26 cellular contexts compared by ENCODE assay signal in genomic region chr18:23063502-23063901, GRCh38.
DNase-seq lines count a peak whose midpoint lies in the region; ATAC-seq, FAIRE-seq and TF ChIP-seq lines count a peak whose summit lies in the region.
"Had no signal": no experiment of that assay in that cellular context is flagged by ENCODE, and none has a peak within 500 bp of the region (broad histone marks: within the 10 kb centered on the region; RNA-seq: fewer than 3 reads in every experiment).

No MANE protein-coding gene starts in this region.

- no peak for TF ChIP-seq POLR2A in K562 (conservative IDR thresholded peaks at IDR 0.05)

- WGBS in K562 (ENCODE audit: insufficient coverage, low coverage, missing lambda C conversion rate), result 1% methylated on average over 6 of the region's 6 CpGs

- no peaks in the 10 kb centered on the region; the same call in 1 of the 2 replicates for H3K27me3 Mint-ChIP-seq in HFFc6 (ENCODE audit: insufficient read depth)
- no peaks in the 10 kb centered on the region for H3K27me3 Mint-ChIP-seq in activated naive CD4-positive, alpha-beta T cell treated with anti-CD3 and anti-CD28 coated beads for 36 hours (ENCODE audit: low read depth)
- H3K27me3 Mint-ChIP-seq: CD4-positive, alpha-beta memory T cell had no signal

- in situ Hi-C loops in K562 (cut with MboI), result no loop called here

- H3K4me2 ChIP-seq in K562 (ENCODE audit: insufficient read depth, low read length), result no peak overlapping the region
- H3K4me2 ChIP-seq: BLaER1 had no signal

- H4K20me1 ChIP-seq in K562 (replicated peaks; ENCODE audit: control insufficient read depth, insufficient read depth, low read length), result no peaks in the 10 kb centered on the region
- H4K20me1 ChIP-seq: BLaER1 had no signal

- no peak overlapping the region for H3K4me3 ChIP-seq in HEK293 (ENCODE audit: low read depth, low read length)
- H3K4me3 ChIP-seq in K562, result no peak overlapping the region
- H3K4me3 ChIP-seq: BLaER1 had no signal

- no peaks in the 10 kb centered on the region for H3K36me3 ChIP-seq in HEK293 (ENCODE audit: control insufficient read depth in 2 of 2, insufficient read depth in 1 of 2, low read length in 2 of 2)
- no peaks in the 10 kb centered on the region for H3K36me3 ChIP-seq in K562 (ENCODE audit: control insufficient read depth, insufficient read depth, low read length)
- H3K36me3 ChIP-seq: BE2C, BLaER1 had no signal

- no peak overlapping the region for H3K27ac Mint-ChIP-seq in HFFc6
- H3K27ac Mint-ChIP-seq in activated naive CD4-positive, alpha-beta T cell treated with anti-CD3 and anti-CD28 coated beads for 36 hours, result no peak overlapping the region
- H3K27ac Mint-ChIP-seq: CD14-positive monocyte; CD4-positive, alpha-beta memory T cell; CD4-positive, CD25-positive, alpha-beta regulatory T cell; CD8-positive, alpha-beta memory T cell had no signal

- H3K4me1 ChIP-seq in HEK293 (ENCODE audit: control insufficient read depth, insufficient read depth, low read length) (no peaks in the 10 kb centered on the region), K562 (replicated peaks in 1 of 2; ENCODE audit: control insufficient read depth in 2 of 2, insufficient read depth in 2 of 2, low read length in 2 of 2) (no peaks in the 10 kb centered on the region)
- H3K4me1 ChIP-seq: BE2C had no signal

- no peak for TF ChIP-seq EP300 in K562 (IDR thresholded peaks at IDR 0.05; ENCODE audit: low read length)

- POLR2A ChIA-PET in HEK293 (lab: Yijun Ruan, JAX), result no interaction called here
- POLR2A ChIA-PET in K562 (lab: Yijun Ruan, JAX), result no interaction called here

- peaks cover 9% of the 10 kb centered on the region for H3K36me3 Mint-ChIP-seq in HFFc6 (ENCODE audit: low read depth)
- H3K36me3 Mint-ChIP-seq in activated naive CD4-positive, alpha-beta T cell treated with anti-CD3 and anti-CD28 coated beads for 36 hours (ENCODE audit: low read depth), result no peaks in the 10 kb centered on the region
- H3K36me3 Mint-ChIP-seq: CD14-positive monocyte; CD4-positive, alpha-beta memory T cell had no signal

- peak overlapping the region; percentile 1; the same call in 1 of the 2 replicates for H3K4me3 Mint-ChIP-seq in HFFc6
- H3K4me3 Mint-ChIP-seq in activated naive CD4-positive, alpha-beta T cell treated with anti-CD3 and anti-CD28 coated beads for 36 hours, result no peak overlapping the region
- H3K4me3 Mint-ChIP-seq: CD14-positive monocyte; CD4-positive, alpha-beta memory T cell; CD8-positive, alpha-beta memory T cell had no signal

- no peak for DNase-seq in HFFc6
- no peak for DNase-seq in K562 (ENCODE audit: extremely low read depth in 1 of 4, low spot score in 3 of 4)
- no peak for DNase-seq in activated naive CD4-positive, alpha-beta T cell treated with anti-CD3 and anti-CD28 coated beads for 36 hours
- DNase-seq in GM03348 (ENCODE audit: low spot score), result no peak
- DNase-seq: 8988T; ACHN; BE2C; C1 segment of cervical spinal cord; CD4-positive, alpha-beta memory T cell; CD4-positive, CD25-positive, alpha-beta regulatory T cell; CD8-positive, alpha-beta memory T cell; COR-L47; DMS 273 treated with DMSO at 0.1 percent for 48 hours; DMS153; DMS53; DMS79; DND-41; EL; GDM1 had no signal

- H3K9me3 ChIP-seq in HEK293 (ENCODE audit: control insufficient read depth, insufficient read depth, low read depth, low read length) (no peaks in the 10 kb centered on the region), K562 (replicated peaks; ENCODE audit: control insufficient read depth, insufficient read depth, low read depth, low read length) (peaks cover 4% of the 10 kb centered on the region; the same call in 1 of the 2 replicates)
- H3K9me3 ChIP-seq: BE2C had no signal

- H3K9me3 Mint-ChIP-seq in HFFc6, result peaks cover 5% of the 10 kb centered on the region
- peaks cover 9% of the 10 kb centered on the region for H3K9me3 Mint-ChIP-seq in activated naive CD4-positive, alpha-beta T cell treated with anti-CD3 and anti-CD28 coated beads for 36 hours

- CTCF ChIA-PET in HEK293 (lab: Yijun Ruan, JAX) (interaction anchor here (0.9 to 1.6 kb wide), 3 partner anchors 9 to 316 kb away, joined by 4 to 8 read pairs (median 7); no protein-coding TSS in a partner anchor), K562 (lab: Yijun Ruan, JAX; ENCODE audit: low intra/inter-chr PET ratio) (no interaction called here)
- CTCF ChIA-PET in activated naive CD4-positive, alpha-beta T cell treated with anti-CD3 and anti-CD28 coated beads for 36 hours (lab: Charles Lee), result no interaction called here

- H3K27me3 ChIP-seq in K562 (ENCODE audit: control insufficient read depth in 2 of 2, insufficient read depth in 2 of 2, low read length in 2 of 2), result peaks cover 11 to 16% of the 10 kb centered on the region in 2 experiments; a peak in 4 of 5 replicates
- H3K27me3 ChIP-seq: BE2C, BLaER1 had no signal

- peaks cover 45% of the 10 kb centered on the region for H3K4me1 Mint-ChIP-seq in HFFc6 (ENCODE audit: low read depth)
- H3K4me1 Mint-ChIP-seq in activated naive CD4-positive, alpha-beta T cell treated with anti-CD3 and anti-CD28 coated beads for 36 hours (ENCODE audit: low read depth), result peaks cover 10% of the 10 kb centered on the region

- ATAC-seq in K562 (no peak), GM19351 (IDR thresholded peaks at IDR 0.05; ENCODE audit: unreplicated experiment) (no peak)

- no peak for TF ChIP-seq CTCF in HEK293 (tag by site-specific recombination; IDR thresholded peaks at IDR 0.05)
- TF ChIP-seq CTCF in HFFc6 (IDR thresholded peaks at IDR 0.05), result no peak
- no peak for TF ChIP-seq CTCF in K562 (IDR thresholded peaks at IDR 0.05 in 2 of 3, conservative IDR thresholded peaks at IDR 0.05 in 1 of 3; ENCODE audit: insufficient read depth in 2 of 3, low read depth in 1 of 3, low read length in 3 of 3)

- no peak overlapping the region for H2AFZ ChIP-seq in K562 (ENCODE audit: low read depth, low read length)

- no peaks in the 10 kb centered on the region for H3K79me2 ChIP-seq in K562 (ENCODE audit: control insufficient read depth, insufficient read depth, low read length)

- no peak overlapping the region for H3K27ac ChIP-seq in HEK293 (ENCODE audit: extremely low read depth, low read depth, low read length)
- H3K27ac ChIP-seq in K562 (ENCODE audit: extremely low read depth, low read depth, low read length), result no peak overlapping the region
- H3K27ac ChIP-seq: BLaER1 had no signal

- BruUV-seq in K562 (replicated peaks; lab: Mats Ljungman, UMichigan), result no TSS peak

- intact Hi-C loops in K562 (cut with micrococcal nuclease), result no loop called here
- intact Hi-C loops in activated naive CD4-positive, alpha-beta T cell treated with anti-CD3 and anti-CD28 coated beads for 36 hours (cut with micrococcal nuclease), result no loop called here

- no peak overlapping the region for H3K9ac ChIP-seq in K562 (ENCODE audit: insufficient read depth in 1 of 2, low read depth in 2 of 2, low read length in 2 of 2)
- H3K9ac ChIP-seq: BLaER1 had no signal

- no peaks in the 10 kb centered on the region for H3K9me1 ChIP-seq in K562 (ENCODE audit: control insufficient read depth, insufficient read depth, low read length)

- no peak for FAIRE-seq in K562 (lab: Jason Lieb, UNC)
- FAIRE-seq: A204.1, GM12891, GM19239 had no signal

- no peak for TF ChIP-seq RAD21 in K562 (CRISPR knock-in tag; conservative IDR thresholded peaks at IDR 0.05 in 1 of 2, IDR thresholded peaks at IDR 0.05 in 1 of 2)

TF ChIP-seq in HEK293, 187 proteins besides CTCF, POLR2A, EP300 and RAD21:
- TF ChIP-seq ZNF132 (tag by site-specific recombination; IDR thresholded peaks at IDR 0.05; ENCODE audit: borderline replicate concordance) (no peak), SETDB1 (IDR thresholded peaks at IDR 0.05; ENCODE audit: insufficient read length, low read length) (peak; percentile 50)

TF ChIP-seq in K562, 482 proteins besides CTCF, POLR2A, EP300 and RAD21 (continues in another document):
- TF ChIP-seq ZNF830 (CRISPR knock-in tag; IDR thresholded peaks at IDR 0.05), result no peak
- peak; percentile 86 for TF ChIP-seq ZNF445 (CRISPR knock-in tag; IDR thresholded peaks at IDR 0.05; ENCODE audit: low read depth)
- TF ChIP-seq TRIM28 (IDR thresholded peaks at IDR 0.05), result peak; percentile 62; the same call in 1 of the 2 replicates
- TF ChIP-seq CHCHD3 (CRISPR knock-in tag; IDR thresholded peaks at IDR 0.05), result no peak
- no peak for TF ChIP-seq NR3C1 (CRISPR knock-in tag; IDR thresholded peaks at IDR 0.05)
- no peak for TF ChIP-seq TEAD2 (tag; IDR thresholded peaks at IDR 0.05)
- no peak for TF ChIP-seq ZSCAN32 (CRISPR knock-in tag; IDR thresholded peaks at IDR 0.05)
- peak in 1 of 2 experiments; percentile 61; a peak in 1 of 3 replicates for TF ChIP-seq CBX3 (IDR thresholded peaks at IDR 0.05; ENCODE audit: borderline replicate concordance in 1 of 2, low read length in 2 of 2)
- TF ChIP-seq, protein P1, sequence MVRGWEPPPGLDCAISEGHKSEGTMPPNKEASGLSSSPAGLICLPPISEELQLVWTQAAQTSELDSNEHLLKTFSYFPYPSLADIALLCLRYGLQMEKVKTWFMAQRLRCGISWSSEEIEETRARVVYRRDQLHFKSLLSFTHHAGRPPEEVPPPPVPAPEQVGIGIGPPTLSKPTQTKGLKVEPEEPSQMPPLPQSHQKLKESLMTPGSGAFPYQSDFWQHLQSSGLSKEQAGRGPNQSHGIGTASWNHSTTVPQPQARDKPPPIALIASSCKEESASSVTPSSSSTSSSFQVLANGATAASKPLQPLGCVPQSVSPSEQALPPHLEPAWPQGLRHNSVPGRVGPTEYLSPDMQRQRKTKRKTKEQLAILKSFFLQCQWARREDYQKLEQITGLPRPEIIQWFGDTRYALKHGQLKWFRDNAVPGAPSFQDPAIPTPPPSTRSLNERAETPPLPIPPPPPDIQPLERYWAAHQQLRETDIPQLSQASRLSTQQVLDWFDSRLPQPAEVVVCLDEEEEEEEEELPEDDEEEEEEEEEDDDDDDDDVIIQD (CRISPR knock-in tag; IDR thresholded peaks at IDR 0.05), result no peak
- peak; percentile 34 for TF ChIP-seq ZNF280A (IDR thresholded peaks at IDR 0.05; ENCODE audit: low read depth, partially characterized antibody)
- TF ChIP-seq MBD2 (IDR thresholded peaks at IDR 0.05; ENCODE audit: borderline replicate concordance, low read depth), result no peak
- peak; percentile 96 for TF ChIP-seq ZNF124 (CRISPR knock-in tag; IDR thresholded peaks at IDR 0.05)
- no peak for TF ChIP-seq PTBP1 (IDR thresholded peaks at IDR 0.05; ENCODE audit: low read depth, low read length)
- TF ChIP-seq XRCC3 (IDR thresholded peaks at IDR 0.05), result 0 out of 2 replicates have a peak, but pooled peaks have one; percentile 52

Comparison
In these comparisons a context has a peak if more than half of its experiments do, and no peak if none do; other contexts are left out.
1. Of the 44 proteins assayed by ChIP-seq in both K562 and HEK293: peak only in K562: TRIM28; only in HEK293: SETDB1; in both: none; in neither: 42.